In genomic region chr2:47067788-47068407, GRCh38 we compare ENCODE assay signal across 11 cellular contexts.
DNase-seq lines count a peak whose midpoint lies in the region; ATAC-seq, FAIRE-seq and TF ChIP-seq lines count a peak whose summit lies in the region.
"Had no signal": no experiment of that assay in that cellular context is flagged by ENCODE, and none has a peak within 500 bp of the region (broad histone marks: within the 10 kb centered on the region; RNA-seq: fewer than 3 reads in every experiment).

No MANE protein-coding gene starts in this region.

- peak overlapping the region; percentile 95; the same call in 1 of the 2 replicates for H2AK5ac ChIP-seq in H1 (ENCODE audit: low read depth, low read length)

- peak overlapping the region; percentile 35 to 84 for H3K27ac Mint-ChIP-seq in activated naive CD4-positive, alpha-beta T cell treated with anti-CD3 and anti-CD28 coated beads, Interleukin-2, amount 50 U/mL, for 72 hours
- H3K27ac Mint-ChIP-seq in naive thymus-derived CD8-positive, alpha-beta T cell = peak overlapping the region in 9 of 10 donors; percentile 5 to 96 (median 72)

- no peak overlapping the region; the same call in 1 of the 2 replicates for H2BK20ac ChIP-seq in H1 (ENCODE audit: low read length)

- peak overlapping the region in 3 of 10 donors; percentile 21 to 56 (median 41) for H3K4me3 Mint-ChIP-seq in naive thymus-derived CD8-positive, alpha-beta T cell

- H2BK12ac ChIP-seq in H1 (ENCODE audit: low read depth, low read length) = peak overlapping the region; percentile 80; the same call in 1 of the 2 replicates

- H2BK15ac ChIP-seq in H1 (ENCODE audit: low read length) = no peak overlapping the region

- POLR2A ChIA-PET in H1 (lab: Charles Lee; ENCODE audit: partially characterized antibody) = interaction anchor here (0.8 to 1.4 kb wide), 2 partner anchors 14 to 31 kb away, joined by 3 to 5 read pairs; no protein-coding TSS in a partner anchor
- POLR2A ChIA-PET in naive thymus-derived CD8-positive, alpha-beta T cell (lab: Charles Lee) = no interaction called here

- peaks cover 0 to 5% of the 10 kb centered on the region in 2 donors for H3K36me3 Mint-ChIP-seq in activated naive CD4-positive, alpha-beta T cell treated with anti-CD3 and anti-CD28 coated beads, Interleukin-2, amount 50 U/mL, for 72 hours
- H3K36me3 Mint-ChIP-seq in naive thymus-derived CD8-positive, alpha-beta T cell = peaks cover 0 to 32% (median 7%) of the 10 kb centered on the region in 3 donors

- no peaks in the 10 kb centered on the region for H3K79me2 ChIP-seq in H1 (ENCODE audit: control insufficient read depth in 1 of 2, insufficient read depth in 2 of 2, low read length in 2 of 2)

- no peaks in the 10 kb centered on the region for H3K9me3 Mint-ChIP-seq in activated naive CD4-positive, alpha-beta T cell treated with anti-CD3 and anti-CD28 coated beads, Interleukin-2, amount 50 U/mL, for 72 hours
- no peaks in the 10 kb centered on the region for H3K9me3 Mint-ChIP-seq in naive thymus-derived CD8-positive, alpha-beta T cell

- H3K4me1 Mint-ChIP-seq in naive thymus-derived CD8-positive, alpha-beta T cell = peaks cover 22 to 68% (median 63%) of the 10 kb centered on the region in 4 donors

- ATAC-seq in activated naive CD4-positive, alpha-beta T cell treated with anti-CD3 and anti-CD28 coated beads, Interleukin-2, amount 50 U/mL, for 72 hours = no peak
- ATAC-seq in naive thymus-derived CD8-positive, alpha-beta T cell = no peak
- no peak for ATAC-seq in upper lobe of left lung (ENCODE audit: low FRiP score in 2 of 2)

- no peak overlapping the region for H3K18ac ChIP-seq in H1 (ENCODE audit: extremely low read depth, low read length)

- no peaks in the 10 kb centered on the region for H3K27me3 Mint-ChIP-seq in naive thymus-derived CD8-positive, alpha-beta T cell

- TF ChIP-seq CTCF in H1 (IDR thresholded peaks at IDR 0.05; ENCODE audit: control extremely low read depth in 1 of 3, insufficient read depth in 1 of 3, low read depth in 1 of 3, low read length in 3 of 3) (no peak), upper lobe of left lung (IDR thresholded peaks at IDR 0.05) (no peak)

- H3K14ac ChIP-seq in H1 (ENCODE audit: insufficient read length) = no peak overlapping the region

- H3K23ac ChIP-seq in H1 (ENCODE audit: insufficient read length) = no peak overlapping the region

- H3K36me3 ChIP-seq in H1 (ENCODE audit: control insufficient read depth in 2 of 4, insufficient read depth in 4 of 4, low read length in 3 of 4) = no peaks in the 10 kb centered on the region
- peaks cover 0 to 18% (median 0%) of the 10 kb centered on the region in 4 donors for H3K36me3 ChIP-seq in upper lobe of left lung

- no peak overlapping the region for H2BK120ac ChIP-seq in H1 (replicated peaks; ENCODE audit: low read depth, low read length)

- H4K8ac ChIP-seq in H1 (ENCODE audit: extremely low read depth, insufficient read depth, low read length) = no peak overlapping the region

- no peak overlapping the region for H3K9ac ChIP-seq in H1 (replicated peaks in 1 of 4; ENCODE audit: extremely low read depth in 1 of 4, low read depth in 3 of 4, low read length in 3 of 4)

- TF ChIP-seq RAD21 in H1 (IDR thresholded peaks at IDR 0.05 in 1 of 2, conservative IDR thresholded peaks at IDR 0.05 in 1 of 2; ENCODE audit: low read depth in 2 of 2, low read length in 2 of 2) = no peak

- H3K23me2 ChIP-seq in H1 (ENCODE audit: low read depth, low read length) = no peaks in the 10 kb centered on the region

- no peak overlapping the region for H3K4me2 ChIP-seq in H1 (ENCODE audit: insufficient read depth in 1 of 2, low read depth in 2 of 2, low read length in 2 of 2)

- WGBS in H1 (ENCODE audit: extremely low coverage in 1 of 2, insufficient coverage in 1 of 2, insufficient read length in 1 of 2, insufficient replicate concordance in 2 of 2, low coverage in 1 of 2, low lambda C conversion rate in 2 of 2, missing lambda C conversion rate in 1 of 2), 2 experiments = 91% methylated on average over 14 of the region's 14 CpGs; no CpG with 5 or more reads in 1 of the 2 experiments
- 78 to 80% methylated on average over 8 to 14 of the region's 14 CpGs for WGBS in upper lobe of left lung, 2 donors

- H4K5ac ChIP-seq in H1 (ENCODE audit: insufficient read length, low read depth, low read length) = no peak overlapping the region

- H2AFZ ChIP-seq in H1 (ENCODE audit: low read length) = no peak overlapping the region

- no peaks in the 10 kb centered on the region for H3K79me1 ChIP-seq in H1 (ENCODE audit: low read depth, low read length)

- 0 out of 2 replicates have a peak overlapping the region, but pooled peaks have one; percentile 7 for H2BK5ac ChIP-seq in H1 (ENCODE audit: low read depth, low read length)

- no peak overlapping the region for H4K91ac ChIP-seq in H1 (replicated peaks; ENCODE audit: insufficient read length, low read length)

- H3K4me1 ChIP-seq in H1 (replicated peaks in 1 of 4; ENCODE audit: control insufficient read depth in 3 of 4, insufficient read depth in 4 of 4, low read length in 3 of 4) (peaks cover 2 to 30% (median 21%) of the 10 kb centered on the region in 4 experiments), upper lobe of left lung (peaks cover 68 to 88% (median 74%) of the 10 kb centered on the region in 4 donors)

- DNase-seq in activated naive CD4-positive, alpha-beta T cell treated with anti-CD3 and anti-CD28 coated beads, Interleukin-2, amount 50 U/mL, for 72 hours (ENCODE audit: low spot score in 2 of 2) = no peak
- DNase-seq in activated naive CD4-positive, alpha-beta T cell treated with Interleukin-2 at 50 U/mL for 16 hours = no peak
- no peak for DNase-seq in H1 (ENCODE audit: low read depth in 1 of 2, low spot score in 2 of 2)
- no peak for DNase-seq in naive thymus-derived CD8-positive, alpha-beta T cell
- no peak for DNase-seq in upper lobe of left lung
- no peak for DNase-seq in DMS79 (lab: John Stamatoyannopoulos, UW)
- DNase-seq in NCI-H510A treated with DMSO at 0.1 percent for 48 hours (lab: John Stamatoyannopoulos, UW) = no peak
- no peak for DNase-seq in T-helper 1 cell
- DNase-seq: GF-D8, NCI-H1105, NCI-H524 treated with DMSO at 0.1 percent for 48 hours had no signal

- H4K20me1 ChIP-seq in H1 (replicated peaks in 1 of 2; ENCODE audit: control insufficient read depth in 1 of 2, insufficient read depth in 2 of 2, low read length in 2 of 2) = no peaks in the 10 kb centered on the region

- FAIRE-seq in H1 (lab: Jason Lieb, UNC) = no peak

- H3K4me3 ChIP-seq in H1 (ENCODE audit: extremely low read depth in 1 of 4, insufficient read depth in 2 of 4, low read depth in 3 of 4, low read length in 4 of 4) (no peak overlapping the region), upper lobe of left lung (no peak overlapping the region)

- H3K27ac ChIP-seq in H1 (ENCODE audit: low read depth, low read length) (no peak overlapping the region), upper lobe of left lung (peak overlapping the region; percentile 85 to 95 (median 88))

- H3K56ac ChIP-seq in H1 (replicated peaks; ENCODE audit: insufficient read length, low read depth, low read length) = no peak overlapping the region

- no peak overlapping the region for H3K4ac ChIP-seq in H1 (replicated peaks; ENCODE audit: insufficient read length, low read depth, low read length)

- H3K27me3 ChIP-seq in H1 (replicated peaks in 1 of 4; ENCODE audit: control insufficient read depth in 3 of 4, extremely low read depth in 1 of 4, insufficient read depth in 3 of 4, low read length in 3 of 4) (no peaks in the 10 kb centered on the region), upper lobe of left lung (no peaks in the 10 kb centered on the region)

- no peaks in the 10 kb centered on the region for H3K9me3 ChIP-seq in H1 (ENCODE audit: insufficient read depth in 2 of 2, low read depth in 1 of 2, low read length in 1 of 2)
- no peaks in the 10 kb centered on the region for H3K9me3 ChIP-seq in upper lobe of left lung

- CTCF ChIA-PET in H1 (lab: Charles Lee; ENCODE audit: partially characterized antibody) = interaction anchor here (1.0 to 1.7 kb wide), 9 partner anchors 9 to 335 kb away, joined by 3 to 5 read pairs (median 4); partner anchors contain the start of gene MSH2

- TF ChIP-seq EP300 in H1 (IDR thresholded peaks at IDR 0.05; ENCODE audit: borderline replicate concordance in 1 of 2, low read depth in 2 of 2, low read length in 2 of 2) = no peak
- TF ChIP-seq EP300 in upper lobe of left lung (IDR thresholded peaks at IDR 0.05) = no peak

- TF ChIP-seq POLR2A in H1 (IDR thresholded peaks at IDR 0.05; ENCODE audit: control extremely low read depth in 1 of 2, low read depth in 2 of 2, low read length in 2 of 2) = no peak
- TF ChIP-seq POLR2A in upper lobe of left lung (IDR thresholded peaks at IDR 0.05) = no peak

TF ChIP-seq in H1, 55 proteins besides CTCF, POLR2A, EP300 and RAD21 (continues in another document):
- TF ChIP-seq SUZ12 (IDR thresholded peaks at IDR 0.05; ENCODE audit: low read length) (no peak), EGR1 (IDR thresholded peaks at IDR 0.05; ENCODE audit: borderline replicate concordance, low read depth, low read length) (no peak), KDM4A (IDR thresholded peaks at IDR 0.05; ENCODE audit: low read depth, low read length, severe bottlenecking) (no peak), BACH1 (IDR thresholded peaks at IDR 0.05; ENCODE audit: low read length) (no peak), E2F6 (IDR thresholded peaks at IDR 0.05) (no peak), CHD1 (IDR thresholded peaks at IDR 0.05; ENCODE audit: low read depth, low read length) (no peak), FOSL1 (IDR thresholded peaks at IDR 0.05; ENCODE audit: insufficient read depth, low read depth, low read length) (no peak), NANOG (IDR thresholded peaks at IDR 0.05; ENCODE audit: insufficient read depth, low read depth, low read length, poor library complexity, severe bottlenecking) (no peak), JUN (IDR thresholded peaks at IDR 0.05; ENCODE audit: low read depth, low read length) (no peak), RBBP5 (IDR thresholded peaks at IDR 0.05; ENCODE audit: borderline replicate concordance, low read depth, low read length) (no peak), SRF (IDR thresholded peaks at IDR 0.05; ENCODE audit: low read depth, low read length) (no peak), MAX (IDR thresholded peaks at IDR 0.05) (no peak), CBX8 (IDR thresholded peaks at IDR 0.05; ENCODE audit: borderline replicate concordance, low read depth, low read length) (no peak), POU5F1 (IDR thresholded peaks at IDR 0.05; ENCODE audit: low read depth, low read length) (no peak), TAF1 (IDR thresholded peaks at IDR 0.05; ENCODE audit: low read depth, low read length) (no peak)
